In the genomic region with DNA sequence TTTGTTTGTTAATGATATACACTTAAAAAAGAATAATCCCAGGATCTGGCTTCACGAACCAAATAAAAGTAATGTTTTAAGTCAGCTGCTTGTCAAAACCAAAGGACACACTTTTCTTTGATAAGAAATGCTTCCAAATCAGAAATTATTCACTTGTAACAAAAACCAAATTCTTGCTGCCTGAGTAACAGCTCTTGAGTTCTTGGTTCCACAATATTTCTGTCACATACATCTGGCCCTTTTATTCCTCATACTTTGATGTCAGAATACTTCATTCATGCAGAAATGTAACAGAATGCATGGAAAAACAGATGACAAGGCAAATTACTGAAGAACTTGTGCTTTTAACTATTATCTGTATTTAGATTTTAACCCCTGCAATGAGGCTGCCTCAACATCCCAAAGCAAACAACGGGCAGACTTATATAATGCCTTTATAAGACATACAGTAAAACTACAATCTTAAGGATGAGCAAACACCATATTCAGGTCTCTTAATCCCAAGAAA, we compare ENCODE assay signal across 8 cellular contexts. TPM values are rescaled to one million over a fixed set of nuclear protein-coding genes. Genes with fewer than 3 reads are reported as not detected.
A peak's percentile ranks its signal among the peaks of the same experiment; 100 is the strongest.
DNase-seq lines count a peak whose midpoint lies in the region; ATAC-seq and TF ChIP-seq lines count a peak whose summit lies in the region.

No MANE protein-coding gene starts in this region.

- no peak overlapping the region for H2AFZ ChIP-seq in Loucy (ENCODE audit: low read length)

- peak overlapping the region; percentile 96 for H3K9ac ChIP-seq in Loucy (ENCODE audit: low read depth, low read length, poor library complexity, severe bottlenecking)

- TF ChIP-seq CTCF in Loucy (conservative IDR thresholded peaks at IDR 0.05; ENCODE audit: low read length) = no peak
- no peak for TF ChIP-seq CTCF in chondrocyte (IDR thresholded peaks at IDR 0.05)
- no peak for TF ChIP-seq CTCF in nephron progenitor cell (IDR thresholded peaks at IDR 0.05)

- ATAC-seq in CD4-positive, CD25-positive, alpha-beta regulatory T cell (ENCODE audit: low read depth in 2 of 2) = no peak
- ATAC-seq in GM18519 (IDR thresholded peaks at IDR 0.05; ENCODE audit: low FRiP score, unreplicated experiment) (no peak), GM21447 (IDR thresholded peaks at IDR 0.05; ENCODE audit: unreplicated experiment) (no peak)

- no peaks in the 10 kb centered on the region for H3K9me3 ChIP-seq in CD4-positive, CD25-positive, alpha-beta regulatory T cell (ENCODE audit: control insufficient read depth in 2 of 2, low read length in 2 of 2)
- no peaks in the 10 kb centered on the region for H3K9me3 ChIP-seq in Loucy (ENCODE audit: insufficient read depth, low read depth, low read length)

- peaks cover 0 to 1% (median 0%) of the 10 kb centered on the region in 7 donors for H3K9me3 Mint-ChIP-seq in CD4-positive, CD25-positive, alpha-beta regulatory T cell
- H3K9me3 Mint-ChIP-seq in chondrocyte (ENCODE audit: low read depth) = no peaks in the 10 kb centered on the region
- H3K9me3 Mint-ChIP-seq in nephron progenitor cell = no peaks in the 10 kb centered on the region

- peaks cover 28% of the 10 kb centered on the region for H3K36me3 ChIP-seq in CD4-positive, CD25-positive, alpha-beta regulatory T cell (ENCODE audit: control insufficient read depth, insufficient read depth, low read length)
- H3K36me3 ChIP-seq in Loucy (ENCODE audit: insufficient read depth, low read length) = no peaks in the 10 kb centered on the region

- peaks cover 25% of the 10 kb centered on the region for H3K79me2 ChIP-seq in Loucy (ENCODE audit: insufficient read depth, low read length)

- no peaks in the 10 kb centered on the region for H3K27me3 ChIP-seq in CD4-positive, CD25-positive, alpha-beta regulatory T cell (ENCODE audit: control insufficient read depth, insufficient read depth, low read length)
- no peaks in the 10 kb centered on the region for H3K27me3 ChIP-seq in Loucy (ENCODE audit: insufficient read depth, low read length, poor library complexity, severe bottlenecking)

- H3K36me3 Mint-ChIP-seq in CD4-positive, CD25-positive, alpha-beta regulatory T cell = peaks cover 19% of the 10 kb centered on the region
- H3K36me3 Mint-ChIP-seq in chondrocyte (ENCODE audit: low read depth) (peaks cover 6% of the 10 kb centered on the region), nephron progenitor cell (ENCODE audit: low read depth) (peaks cover 17% of the 10 kb centered on the region)

- no peak for DNase-seq in CD4-positive, CD25-positive, alpha-beta regulatory T cell
- DNase-seq in chondrocyte (ENCODE audit: low spot score) (no peak), nephron progenitor cell (no peak), nucleus accumbens (lab: John Stamatoyannopoulos, UW) (no peak), NCI-H2227 (lab: John Stamatoyannopoulos, UW; ENCODE audit: unreplicated experiment) (no peak)

- no peaks in the 10 kb centered on the region for H3F3A ChIP-seq in Loucy (ENCODE audit: low read depth)

- H4K20me1 ChIP-seq in Loucy (ENCODE audit: insufficient read depth, low read length, poor library complexity, severe bottlenecking) = peaks cover 3% of the 10 kb centered on the region

- H3K27ac ChIP-seq in CD4-positive, CD25-positive, alpha-beta regulatory T cell (ENCODE audit: insufficient read depth, low read length, poor library complexity, severe bottlenecking) = peak overlapping the region; percentile 95

- peak overlapping the region; percentile 91 to 100 (median 98) for H3K27ac Mint-ChIP-seq in CD4-positive, CD25-positive, alpha-beta regulatory T cell
- H3K27ac Mint-ChIP-seq in chondrocyte (ENCODE audit: unreplicated experiment) (peak overlapping the region; percentile 13), nephron progenitor cell (no peak overlapping the region)

- peak overlapping the region; percentile 92 for H3K4me3 ChIP-seq in CD4-positive, CD25-positive, alpha-beta regulatory T cell (ENCODE audit: low read depth, low read length)
- peak overlapping the region; percentile 96 for H3K4me3 ChIP-seq in Loucy (ENCODE audit: low read length, poor library complexity, severe bottlenecking)

- H3K4me2 ChIP-seq in Loucy (ENCODE audit: low read depth, low read length, poor library complexity, severe bottlenecking) = peak overlapping the region; percentile 81

- H3K27me3 Mint-ChIP-seq in CD4-positive, CD25-positive, alpha-beta regulatory T cell = no peaks in the 10 kb centered on the region
- H3K27me3 Mint-ChIP-seq in chondrocyte (ENCODE audit: low read depth) = no peaks in the 10 kb centered on the region
- peaks cover 3% of the 10 kb centered on the region for H3K27me3 Mint-ChIP-seq in nephron progenitor cell (ENCODE audit: low read depth, poor library complexity)

- H3K4me3 Mint-ChIP-seq in CD4-positive, CD25-positive, alpha-beta regulatory T cell = peak overlapping the region; percentile 97 to 99 (median 99)
- H3K4me3 Mint-ChIP-seq in chondrocyte (ENCODE audit: unreplicated experiment) (peak overlapping the region; percentile 99), nephron progenitor cell (peak overlapping the region; percentile 99)

- no peaks in the 10 kb centered on the region for H3K9me2 ChIP-seq in Loucy (replicated peaks; ENCODE audit: low read depth, low read length)

- peaks cover 51% of the 10 kb centered on the region for H3K4me1 ChIP-seq in CD4-positive, CD25-positive, alpha-beta regulatory T cell (ENCODE audit: control insufficient read depth, insufficient read depth, low read length, poor library complexity, severe bottlenecking)
- peaks cover 35% of the 10 kb centered on the region for H3K4me1 ChIP-seq in Loucy (ENCODE audit: insufficient read depth, low read length, poor library complexity, severe bottlenecking)

- H3K4me1 Mint-ChIP-seq in CD4-positive, CD25-positive, alpha-beta regulatory T cell = peaks cover 26 to 70% (median 51%) of the 10 kb centered on the region in 4 donors
- H3K4me1 Mint-ChIP-seq in chondrocyte (ENCODE audit: low read depth) (peaks cover 39% of the 10 kb centered on the region), nephron progenitor cell (peaks cover 57% of the 10 kb centered on the region)

RNA-seq across cellular contexts. Expression of a gene that starts 1.5 kb away (rescaled TPM):
- total RNA-seq in CD4-positive, CD25-positive, alpha-beta regulatory T cell = 23.1 TPM
- 10 to 100 TPM; 16.1 to 25.3 (median 20.9) TPM for polyA plus RNA-seq in CD4-positive, CD25-positive, alpha-beta regulatory T cell
- 14.8 to 17.7 TPM (median 16.7 TPM) in 3 replicates for total RNA-seq in chondrocyte

RNA-seq across cellular contexts. Expression of a gene that starts 41.0 kb away (rescaled TPM):
- total RNA-seq in CD4-positive, CD25-positive, alpha-beta regulatory T cell = 17.5 TPM
- 10 to 100 TPM; 24.2 to 38.4 (median 32.7) TPM for polyA plus RNA-seq in CD4-positive, CD25-positive, alpha-beta regulatory T cell
- total RNA-seq in chondrocyte = 17.2 to 21.7 TPM (median 21.4 TPM) in 3 replicates
